Comparison of ENCODE assay signal across 1 cellular context in genomic region chr2:169933124-169933711, GRCh38.
TF ChIP-seq lines count a peak whose summit lies in the region.

No MANE protein-coding gene starts in this region.

TF ChIP-seq in WTC11, 78 proteins besides CTCF, POLR2A, EP300 and RAD21 (continued from another document):
- TF ChIP-seq ATF2 (CRISPR knock-in tag; IDR thresholded peaks at IDR 0.05; ENCODE audit: borderline replicate concordance, low read depth), result no peak
